ENCODE assay signal across 12 cellular contexts in genomic region chr1:198169704-198170103, GRCh38. TPM values are rescaled to one million over a fixed set of nuclear protein-coding genes. Genes with fewer than 3 reads are reported as not detected.
DNase-seq lines count a peak whose midpoint lies in the region; ATAC-seq and TF ChIP-seq lines count a peak whose summit lies in the region.
"Had no signal": no experiment of that assay in that cellular context is flagged by ENCODE, and none has a peak within 500 bp of the region (broad histone marks: within the 10 kb centered on the region; RNA-seq: fewer than 3 reads in every experiment).

No MANE protein-coding gene starts in this region.

- CTCF ChIA-PET in MCF 10A (lab: Yijun Ruan, JAX) = interaction anchor here (2.6 kb wide), 1 partner anchor 11 kb away, joined by 11 read pairs; no protein-coding TSS in a partner anchor
- CTCF ChIA-PET in WTC11 (lab: Charles Lee) = no interaction called here

- H3K27ac Mint-ChIP-seq in MCF 10A (ENCODE audit: low read depth, unreplicated experiment) (peak overlapping the region; percentile 88), WTC11 (peak overlapping the region; percentile 12)
- H3K27ac Mint-ChIP-seq in stimulated activated naive CD8-positive, alpha-beta T cell treated with anti-CD3 and anti-CD28 coated beads, Interleukin-15, Interleukin-2, amounts not matched to agents 100 ng/mL and 50 ng/mL, for 24 hours = peak overlapping the region; percentile 98

- DNase-seq in MCF 10A (ENCODE audit: unreplicated experiment) (peak; percentile 88), breast epithelium (ENCODE audit: low spot score in 2 of 2) (no peak), WTC11 (ENCODE audit: low spot score) (no peak), epithelial cell of prostate (ENCODE audit: low read depth, low spot score) (peak; percentile 88), SJCRH30 (no peak), occipital lobe (lab: John Stamatoyannopoulos, UW) (no peak)
- DNase-seq: islet precursor cell, NCI-H2171 had no signal

- H3K9me3 ChIP-seq in breast epithelium (no peaks in the 10 kb centered on the region), SJCRH30 (replicated peaks) (no peaks in the 10 kb centered on the region)

- BruUV-seq in MCF 10A (replicated peaks; lab: Mats Ljungman, UMichigan) = no TSS peak

- H3K4me1 ChIP-seq in breast epithelium (peaks cover 0 to 9% of the 10 kb centered on the region in 2 donors), SJCRH30 (peaks cover 21% of the 10 kb centered on the region)

- TF ChIP-seq CTCF in MCF 10A (IDR thresholded peaks at IDR 0.05; ENCODE audit: unreplicated experiment) (no peak), breast epithelium (IDR thresholded peaks at IDR 0.05) (no peak), WTC11 (IDR thresholded peaks at IDR 0.05) (no peak)

- H3K27me3 ChIP-seq in breast epithelium (no peaks in the 10 kb centered on the region), SJCRH30 (no peaks in the 10 kb centered on the region)

- POLR2A ChIA-PET in MCF 10A (lab: Yijun Ruan, JAX) = interaction anchor here (0.7 to 12.6 kb wide), 6 partner anchors 9 to 434 kb away, joined by 3 to 159 read pairs (median 4); partner anchors contain the start of gene NEK7
- POLR2A ChIA-PET in WTC11 (lab: Charles Lee) = no interaction called here

- no peak for ATAC-seq in WTC11
- ATAC-seq in GM18511 (IDR thresholded peaks at IDR 0.05; ENCODE audit: unreplicated experiment) = no peak

- H3K27me3 Mint-ChIP-seq in MCF 10A (ENCODE audit: insufficient read depth, unreplicated experiment) (no peaks in the 10 kb centered on the region), WTC11 (ENCODE audit: low read depth) (no peaks in the 10 kb centered on the region)
- H3K27me3 Mint-ChIP-seq in stimulated activated naive CD8-positive, alpha-beta T cell treated with anti-CD3 and anti-CD28 coated beads, Interleukin-15, Interleukin-2, amounts not matched to agents 100 ng/mL and 50 ng/mL, for 24 hours = no peaks in the 10 kb centered on the region

- peaks cover 44% of the 10 kb centered on the region for H3K4me1 Mint-ChIP-seq in MCF 10A (ENCODE audit: insufficient read depth, unreplicated experiment)
- peaks cover 47% of the 10 kb centered on the region for H3K4me1 Mint-ChIP-seq in WTC11
- H3K4me1 Mint-ChIP-seq in stimulated activated naive CD8-positive, alpha-beta T cell treated with anti-CD3 and anti-CD28 coated beads, Interleukin-15, Interleukin-2, amounts not matched to agents 100 ng/mL and 50 ng/mL, for 24 hours (ENCODE audit: low read depth) = peaks cover 99% of the 10 kb centered on the region

- no peak for TF ChIP-seq POLR2A in breast epithelium (IDR thresholded peaks at IDR 0.05)

- H3K4me3 Mint-ChIP-seq in MCF 10A (ENCODE audit: unreplicated experiment) (no peak overlapping the region), WTC11 (no peak overlapping the region)
- H3K4me3 Mint-ChIP-seq in stimulated activated naive CD8-positive, alpha-beta T cell treated with anti-CD3 and anti-CD28 coated beads, Interleukin-15, Interleukin-2, amounts not matched to agents 100 ng/mL and 50 ng/mL, for 24 hours = peak overlapping the region; percentile 40
- H3K4me3 Mint-ChIP-seq: neural crest cell had no signal

- H3K36me3 Mint-ChIP-seq in MCF 10A (ENCODE audit: insufficient read depth, unreplicated experiment) (peaks cover 13% of the 10 kb centered on the region), WTC11 (no peaks in the 10 kb centered on the region)
- peaks cover 10% of the 10 kb centered on the region for H3K36me3 Mint-ChIP-seq in stimulated activated naive CD8-positive, alpha-beta T cell treated with anti-CD3 and anti-CD28 coated beads, Interleukin-15, Interleukin-2, amounts not matched to agents 100 ng/mL and 50 ng/mL, for 24 hours (ENCODE audit: low read depth)

- H3K27ac ChIP-seq in breast epithelium = no peak overlapping the region
- H3K27ac ChIP-seq in epithelial cell of prostate = peak overlapping the region; percentile 65
- no peak overlapping the region for H3K27ac ChIP-seq in SJCRH30

- H3K36me3 ChIP-seq in breast epithelium (no peaks in the 10 kb centered on the region), SJCRH30 (no peaks in the 10 kb centered on the region)

- H3K9me3 Mint-ChIP-seq in MCF 10A (ENCODE audit: unreplicated experiment) (no peaks in the 10 kb centered on the region), WTC11 (no peaks in the 10 kb centered on the region)
- no peaks in the 10 kb centered on the region for H3K9me3 Mint-ChIP-seq in stimulated activated naive CD8-positive, alpha-beta T cell treated with anti-CD3 and anti-CD28 coated beads, Interleukin-15, Interleukin-2, amounts not matched to agents 100 ng/mL and 50 ng/mL, for 24 hours

- intact Hi-C loops in MCF 10A (cut with micrococcal nuclease) (no loop called here), breast epithelium (cut with DNase I; ENCODE audit: low total_unique reads) (no loop called here)

- no peak overlapping the region for H3K4me3 ChIP-seq in breast epithelium
- H3K4me3 ChIP-seq in SJCRH30 = no peak overlapping the region
- H3K4me3 ChIP-seq: skin epidermis had no signal

TF ChIP-seq in WTC11, 78 proteins besides CTCF, POLR2A, EP300 and RAD21 (continues in another document):
- TF ChIP-seq HMGA2 (CRISPR knock-in tag; IDR thresholded peaks at IDR 0.05) (no peak), ATF3 (CRISPR knock-in tag; conservative IDR thresholded peaks at IDR 0.05) (no peak), GABPB1 (CRISPR knock-in tag; IDR thresholded peaks at IDR 0.05) (no peak), PREB (CRISPR knock-in tag; IDR thresholded peaks at IDR 0.05; ENCODE audit: borderline replicate concordance) (no peak), AR (CRISPR knock-in tag; IDR thresholded peaks at IDR 0.05) (no peak), ESRRA (CRISPR knock-in tag; IDR thresholded peaks at IDR 0.05; ENCODE audit: borderline replicate concordance) (no peak), OVOL2 (CRISPR knock-in tag; IDR thresholded peaks at IDR 0.05; ENCODE audit: borderline replicate concordance) (no peak), E2F5 (CRISPR knock-in tag; IDR thresholded peaks at IDR 0.05) (no peak), CBFB (CRISPR knock-in tag; IDR thresholded peaks at IDR 0.05; ENCODE audit: low read depth) (no peak), FOXJ3 (CRISPR knock-in tag; IDR thresholded peaks at IDR 0.05; ENCODE audit: borderline replicate concordance) (no peak), MYBL2 (CRISPR knock-in tag; IDR thresholded peaks at IDR 0.05) (no peak), ZNF263 (CRISPR knock-in tag; IDR thresholded peaks at IDR 0.05; ENCODE audit: low read depth) (no peak), ELF4 (CRISPR knock-in tag; IDR thresholded peaks at IDR 0.05; ENCODE audit: low read depth) (no peak)

RNA-seq across cellular contexts. Expression of gene NEK7, which starts 12.9 kb away (rescaled TPM):
- total RNA-seq in MCF 10A (2022) = 51.1 and 54.4 TPM in 2 replicates
- total RNA-seq in breast epithelium = 100 to 1,000 TPM in 2 of 3 donors, 10 to 100 TPM in 1; 82.3 to 187 (median 105) TPM
- 10.3 to 13.3 TPM (median 11.3 TPM) in 3 replicates for total RNA-seq in WTC11 (2021)
- total RNA-seq in SJCRH30 (2014; rRNA removed; shearing (Covaris generic)) = 24.9 and 28.4 TPM in 2 replicates
- total RNA-seq in occipital lobe = 24.6 TPM

Comparison
In these comparisons a context has a peak if more than half of its experiments do, and no peak if none do; other contexts are left out.
1. DNase-seq: peak in MCF 10A (single experiment) and epithelial cell of prostate (single experiment); none in breast epithelium (0 of 2), WTC11 (single experiment), SJCRH30 (0 of 2) and occipital lobe (single experiment).
2. H3K27ac Mint-ChIP-seq: peak in every context shown above with its lines; median percentile 98 in stimulated activated naive CD8-positive, alpha-beta T cell treated with anti-CD3 and anti-CD28 coated beads, Interleukin-15, Interleukin-2, amounts not matched to agents 100 ng/mL and 50 ng/mL, for 24 hours; 88 in MCF 10A; 12 in WTC11.